ENCODE assay signal across 1 cellular context in the genomic region with DNA sequence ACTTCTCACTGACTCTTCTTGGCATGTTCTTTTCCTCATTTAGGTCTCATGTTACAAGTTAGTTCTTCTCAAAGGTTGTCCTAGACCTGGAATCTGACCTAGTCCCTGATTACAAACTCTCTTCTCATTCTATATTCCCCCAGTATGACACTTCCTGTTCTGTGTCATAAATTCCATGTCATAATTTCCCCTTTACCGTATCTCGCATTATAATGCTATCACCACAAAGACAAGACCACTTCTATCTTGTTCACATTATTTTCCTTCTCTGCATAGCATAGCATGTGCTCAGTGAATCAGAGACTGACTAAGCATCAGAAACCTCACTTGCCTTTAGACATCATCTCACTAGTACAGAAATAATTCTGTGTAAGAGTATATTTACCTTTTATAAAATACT.
TF ChIP-seq lines count a peak whose summit lies in the region.

No MANE protein-coding gene starts in this region.

TF ChIP-seq in SK-N-SH treated with all-trans-retinoic acid at 6 μM for 48 hours, 23 proteins besides CTCF, POLR2A, EP300 and RAD21 (continued from another document):
- TF ChIP-seq, protein P1, sequence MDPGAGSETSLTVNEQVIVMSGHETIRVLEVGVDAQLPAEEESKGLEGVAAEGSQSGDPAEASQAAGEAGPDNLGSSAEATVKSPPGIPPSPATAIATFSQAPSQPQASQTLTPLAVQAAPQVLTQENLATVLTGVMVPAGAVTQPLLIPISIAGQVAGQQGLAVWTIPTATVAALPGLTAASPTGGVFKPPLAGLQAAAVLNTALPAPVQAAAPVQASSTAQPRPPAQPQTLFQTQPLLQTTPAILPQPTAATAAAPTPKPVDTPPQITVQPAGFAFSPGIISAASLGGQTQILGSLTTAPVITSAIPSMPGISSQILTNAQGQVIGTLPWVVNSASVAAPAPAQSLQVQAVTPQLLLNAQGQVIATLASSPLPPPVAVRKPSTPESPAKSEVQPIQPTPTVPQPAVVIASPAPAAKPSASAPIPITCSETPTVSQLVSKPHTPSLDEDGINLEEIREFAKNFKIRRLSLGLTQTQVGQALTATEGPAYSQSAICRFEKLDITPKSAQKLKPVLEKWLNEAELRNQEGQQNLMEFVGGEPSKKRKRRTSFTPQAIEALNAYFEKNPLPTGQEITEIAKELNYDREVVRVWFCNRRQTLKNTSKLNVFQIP (CRISPR knock-in tag; IDR thresholded peaks at IDR 0.05; ENCODE audit: borderline replicate concordance, low read depth): no peak
- TF ChIP-seq GLIS3 (CRISPR knock-in tag; IDR thresholded peaks at IDR 0.05) (no peak), TCF4 (CRISPR knock-in tag; IDR thresholded peaks at IDR 0.05; ENCODE audit: borderline replicate concordance) (no peak)
TF ChIP-seq in SK-N-SH treated with all-trans-retinoic acid at 6 μM for 48 hours: peak in this region for 0.
